12 cellular contexts compared by ENCODE assay signal in genomic region chr5:131536849-131537448, GRCh38.
DNase-seq lines count a peak whose midpoint lies in the region; ATAC-seq and FAIRE-seq lines count a peak whose summit lies in the region.
"Had no signal": no experiment of that assay in that cellular context is flagged by ENCODE, and none has a peak within 500 bp of the region (broad histone marks: within the 10 kb centered on the region; RNA-seq: fewer than 3 reads in every experiment).

No MANE protein-coding gene starts in this region.

- peak overlapping the region; percentile 75 for H3K27ac Mint-ChIP-seq in activated naive CD4-positive, alpha-beta T cell treated with anti-CD3 and anti-CD28 coated beads, Interleukin-2, amount 50 U/mL, for 24 hours
- peak overlapping the region; percentile 71 for H3K27ac Mint-ChIP-seq in activated naive CD8-positive, alpha-beta T cell treated with anti-CD3 and anti-CD28 coated beads, Interleukin-2, amount 50 U/mL, for 24 hours
- H3K27ac Mint-ChIP-seq in stimulated activated memory B cell treated with anti-CD40 and anti-IgM and Interleukin-4, amounts not matched to agents 10 μg/mL and 1 μg/mL and 100 μg/mL, for 72 hours = peak overlapping the region; percentile 17

- no peaks in the 10 kb centered on the region for H3K27me3 Mint-ChIP-seq in activated naive CD4-positive, alpha-beta T cell treated with anti-CD3 and anti-CD28 coated beads, Interleukin-2, amount 50 U/mL, for 24 hours
- no peaks in the 10 kb centered on the region for H3K27me3 Mint-ChIP-seq in activated naive CD8-positive, alpha-beta T cell treated with anti-CD3 and anti-CD28 coated beads, Interleukin-2, amount 50 U/mL, for 24 hours
- H3K27me3 Mint-ChIP-seq in stimulated activated memory B cell treated with anti-CD40 and anti-IgM and Interleukin-4, amounts not matched to agents 10 μg/mL and 1 μg/mL and 100 μg/mL, for 72 hours = no peaks in the 10 kb centered on the region

- FAIRE-seq in GM19239 (lab: Jason Lieb, UNC) = no peak
- FAIRE-seq: H1 had no signal

- peaks cover 93% of the 10 kb centered on the region for H3K4me1 Mint-ChIP-seq in activated naive CD4-positive, alpha-beta T cell treated with anti-CD3 and anti-CD28 coated beads, Interleukin-2, amount 50 U/mL, for 24 hours
- peaks cover 92% of the 10 kb centered on the region for H3K4me1 Mint-ChIP-seq in activated naive CD8-positive, alpha-beta T cell treated with anti-CD3 and anti-CD28 coated beads, Interleukin-2, amount 50 U/mL, for 24 hours
- H3K4me1 Mint-ChIP-seq in stimulated activated memory B cell treated with anti-CD40 and anti-IgM and Interleukin-4, amounts not matched to agents 10 μg/mL and 1 μg/mL and 100 μg/mL, for 72 hours = peaks cover 18% of the 10 kb centered on the region

- DNase-seq in activated naive CD4-positive, alpha-beta T cell (lab: John Stamatoyannopoulos, UW) = no peak
- no peak for DNase-seq in activated naive CD8-positive, alpha-beta T cell treated with anti-CD3 and anti-CD28 coated beads, Interleukin-2, amount 50 U/mL, for 24 hours
- no peak for DNase-seq in NK-92 treated with Interleukin-12 subunit alpha and Interleukin-12 subunit beta, amount 100 ng/mL, for 24 hours (lab: John Stamatoyannopoulos, UW)
- DNase-seq in OCI-M2 (lab: John Stamatoyannopoulos, UW; ENCODE audit: unreplicated experiment) (no peak), GM19239 (ENCODE audit: insufficient read length, low spot score) (no peak)
- DNase-seq: BE2C, NCI-H187, psoas muscle had no signal

- H3K4me3 Mint-ChIP-seq in activated naive CD4-positive, alpha-beta T cell treated with anti-CD3 and anti-CD28 coated beads, Interleukin-2, amount 50 U/mL, for 24 hours = peak overlapping the region; percentile 70
- H3K4me3 Mint-ChIP-seq in activated naive CD8-positive, alpha-beta T cell treated with anti-CD3 and anti-CD28 coated beads, Interleukin-2, amount 50 U/mL, for 24 hours = peak overlapping the region; percentile 38
- H3K4me3 Mint-ChIP-seq in stimulated activated memory B cell treated with anti-CD40 and anti-IgM and Interleukin-4, amounts not matched to agents 10 μg/mL and 1 μg/mL and 100 μg/mL, for 72 hours = no peak overlapping the region

- no peaks in the 10 kb centered on the region for H3K9me3 Mint-ChIP-seq in activated naive CD4-positive, alpha-beta T cell treated with anti-CD3 and anti-CD28 coated beads, Interleukin-2, amount 50 U/mL, for 24 hours
- H3K9me3 Mint-ChIP-seq in activated naive CD8-positive, alpha-beta T cell treated with anti-CD3 and anti-CD28 coated beads, Interleukin-2, amount 50 U/mL, for 24 hours = no peaks in the 10 kb centered on the region
- no peaks in the 10 kb centered on the region for H3K9me3 Mint-ChIP-seq in stimulated activated memory B cell treated with anti-CD40 and anti-IgM and Interleukin-4, amounts not matched to agents 10 μg/mL and 1 μg/mL and 100 μg/mL, for 72 hours

- H3K36me3 Mint-ChIP-seq in activated naive CD4-positive, alpha-beta T cell treated with anti-CD3 and anti-CD28 coated beads, Interleukin-2, amount 50 U/mL, for 24 hours = peaks cover 12% of the 10 kb centered on the region
- peaks cover 14% of the 10 kb centered on the region for H3K36me3 Mint-ChIP-seq in activated naive CD8-positive, alpha-beta T cell treated with anti-CD3 and anti-CD28 coated beads, Interleukin-2, amount 50 U/mL, for 24 hours (ENCODE audit: low read depth)
- H3K36me3 Mint-ChIP-seq in stimulated activated memory B cell treated with anti-CD40 and anti-IgM and Interleukin-4, amounts not matched to agents 10 μg/mL and 1 μg/mL and 100 μg/mL, for 72 hours = peaks cover 18% of the 10 kb centered on the region

- ATAC-seq in HG03342 (IDR thresholded peaks at IDR 0.05; ENCODE audit: unreplicated experiment) = peak; percentile 5
- ATAC-seq in activated naive CD8-positive, alpha-beta T cell treated with anti-CD3 and anti-CD28 coated beads, Interleukin-2, amount 50 U/mL, for 24 hours = no peak
- no peak for ATAC-seq in stimulated activated memory B cell treated with anti-CD40 and anti-IgM and Interleukin-4, amounts not matched to agents 10 μg/mL and 1 μg/mL and 100 μg/mL, for 72 hours

Comparison
In these comparisons a context has a peak if more than half of its experiments do, and no peak if none do; other contexts are left out.
1. H3K27ac Mint-ChIP-seq: peak in every context shown above with its lines; median percentile 75 in activated naive CD4-positive, alpha-beta T cell treated with anti-CD3 and anti-CD28 coated beads, Interleukin-2, amount 50 U/mL, for 24 hours; 71 in activated naive CD8-positive, alpha-beta T cell treated with anti-CD3 and anti-CD28 coated beads, Interleukin-2, amount 50 U/mL, for 24 hours; 17 in stimulated activated memory B cell treated with anti-CD40 and anti-IgM and Interleukin-4, amounts not matched to agents 10 μg/mL and 1 μg/mL and 100 μg/mL, for 72 hours.